Comparison of ENCODE assay signal across 11 cellular contexts in the genomic region with DNA sequence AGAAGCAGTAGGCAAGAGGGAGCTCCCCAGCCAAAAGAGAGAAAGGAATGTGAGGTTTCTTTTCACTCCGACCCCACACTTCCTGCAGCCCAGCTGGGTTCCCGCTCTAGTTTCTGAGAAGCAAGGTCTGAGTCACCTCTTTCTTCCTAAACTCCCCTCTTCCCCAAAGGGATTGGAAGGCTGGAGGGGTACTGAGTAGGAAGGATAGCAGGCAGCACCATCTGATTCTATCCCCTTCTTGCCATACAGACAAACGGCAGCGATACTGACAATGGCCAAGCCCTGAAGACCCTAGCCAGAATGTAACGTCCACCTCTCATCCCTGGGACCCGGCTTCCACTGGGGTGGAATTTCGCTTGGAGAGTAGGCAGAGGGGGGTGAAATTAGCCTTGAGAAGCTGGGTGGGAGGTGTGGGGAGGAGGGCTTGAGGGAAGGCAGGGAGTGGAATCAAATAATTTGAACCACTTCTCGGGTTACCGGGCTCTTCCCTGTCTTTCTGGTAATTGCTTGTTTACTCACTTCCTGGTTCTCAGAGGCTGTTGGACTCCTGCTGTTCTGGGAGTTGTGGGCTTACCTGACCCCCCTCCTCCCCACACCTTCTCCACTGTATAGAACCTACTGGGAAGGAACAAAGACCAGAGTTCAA. TPM values are rescaled to one million over a fixed set of nuclear protein-coding genes. Genes with fewer than 3 reads are reported as not detected.
A peak's percentile ranks its signal among the peaks of the same experiment; 100 is the strongest.
DNase-seq lines count a peak whose midpoint lies in the region; ATAC-seq and TF ChIP-seq lines count a peak whose summit lies in the region.
"Had no signal": no experiment of that assay in that cellular context is flagged by ENCODE, and none has a peak within 500 bp of the region (broad histone marks: within the 10 kb centered on the region; RNA-seq: fewer than 3 reads in every experiment).

No MANE protein-coding gene starts in this region.

- H3K4me3 ChIP-seq in H7 (ENCODE audit: insufficient read depth, low read depth, low read length) (peak overlapping the region; percentile 35), breast epithelium (no peak overlapping the region)
- H3K4me3 ChIP-seq: coronary artery had no signal

- H3K27ac ChIP-seq in breast epithelium, result peak overlapping the region; percentile 26 to 72
- H3K27ac ChIP-seq: coronary artery had no signal

- ATAC-seq in omental fat pad (ENCODE audit: low FRiP score) (peak; percentile 47), HG02588 (IDR thresholded peaks at IDR 0.05; ENCODE audit: unreplicated experiment) (no peak), GM21576 (IDR thresholded peaks at IDR 0.05; ENCODE audit: unreplicated experiment) (no peak)
- ATAC-seq: Right ventricle myocardium inferior had no signal

- DNase-seq in H7 (peak; percentile 66), NCI-H2227 treated with DMSO at 0.1 percent for 48 hours (lab: John Stamatoyannopoulos, UW) (peak; percentile 85), breast epithelium (ENCODE audit: low spot score in 2 of 2) (no peak), omental fat pad (ENCODE audit: low spot score) (no peak), T-helper 9 cell (no peak), HPDE6-E6E7 (ENCODE audit: extremely low spot score) (no peak)
- DNase-seq: retina had no signal

- intact Hi-C loops in breast epithelium (cut with DNase I; ENCODE audit: low total_unique reads), result no loop called here

- H3K36me3 ChIP-seq in H7 (replicated peaks; ENCODE audit: control insufficient read depth, insufficient read depth, low read length) (no peaks in the 10 kb centered on the region), breast epithelium (no peaks in the 10 kb centered on the region)

- H3K9me3 ChIP-seq in breast epithelium, result no peaks in the 10 kb centered on the region

- peaks cover 71% of the 10 kb centered on the region for H3K27me3 ChIP-seq in H7 (ENCODE audit: control insufficient read depth, insufficient read depth, low read length)
- H3K27me3 ChIP-seq in breast epithelium, result no peaks in the 10 kb centered on the region

- TF ChIP-seq CTCF in breast epithelium (IDR thresholded peaks at IDR 0.05) (no peak), omental fat pad (IDR thresholded peaks at IDR 0.05) (no peak)

- no peak for TF ChIP-seq POLR2A in breast epithelium (IDR thresholded peaks at IDR 0.05)

- peaks cover 6 to 27% of the 10 kb centered on the region in 2 donors for H3K4me1 ChIP-seq in breast epithelium

RNA-seq across cellular contexts. Expression of a gene that starts 13.2 kb away (rescaled TPM):
- 18.0 and 18.8 TPM in 2 replicates for total RNA-seq in H7 (2014; rRNA removed; shearing (Covaris generic))
- total RNA-seq in breast epithelium (10 to 100 TPM in 2 of 3 donors, 1 to 10 TPM in 1; 6.9 to 19.7 (median 18.1) TPM), omental fat pad (10 to 100 TPM in 2 of 4 donors, 1 to 10 TPM in 2; 6.7 to 45.4 (median 19.5) TPM)

Comparison
In these comparisons a context has a peak if more than half of its experiments do, and no peak if none do; other contexts are left out.
1. DNase-seq: peak in H7 (single experiment) and NCI-H2227 treated with DMSO at 0.1 percent for 48 hours (single experiment); none in breast epithelium (0 of 2), omental fat pad (single experiment), T-helper 9 cell (single experiment) and HPDE6-E6E7 (single experiment).